ENCODE assay signal across 8 cellular contexts in genomic region chr11:81497202-81497804, GRCh38.
DNase-seq lines count a peak whose midpoint lies in the region; ATAC-seq and TF ChIP-seq lines count a peak whose summit lies in the region.

No MANE protein-coding gene starts in this region.

- H3K36me3 ChIP-seq in HEK293 (ENCODE audit: control insufficient read depth in 2 of 2, insufficient read depth in 1 of 2, low read length in 2 of 2) (no peaks in the 10 kb centered on the region), adipocyte (ENCODE audit: control insufficient read depth, insufficient read depth, low read length, severe bottlenecking) (no peaks in the 10 kb centered on the region)

- H3K4me1 Mint-ChIP-seq in activated T-helper 2 cell treated with anti-CD3 and anti-CD28 coated beads, Interferon-gamma antibody, Interleukin-2, Interleukin-4, amounts not matched to agents 10 μg/mL and 5 μg/mL and 100 μg/mL, durations not matched to agents 14 hours and 24 hours and 36 hours (ENCODE audit: low read depth) = no peaks in the 10 kb centered on the region

- no peaks in the 10 kb centered on the region for H3K9me3 Mint-ChIP-seq in activated T-helper 2 cell treated with anti-CD3 and anti-CD28 coated beads, Interferon-gamma antibody, Interleukin-2, Interleukin-4, amounts not matched to agents 10 μg/mL and 5 μg/mL and 100 μg/mL, durations not matched to agents 14 hours and 24 hours and 36 hours

- H3K4me3 ChIP-seq in AG04450 (ENCODE audit: low read depth, low read length) (no peak overlapping the region), HEK293 (ENCODE audit: low read depth, low read length) (no peak overlapping the region), adipocyte (ENCODE audit: low read length) (no peak overlapping the region)

- intact Hi-C loops in activated T-helper 2 cell treated with anti-CD3 and anti-CD28 coated beads, Interferon-gamma antibody, Interleukin-2, Interleukin-4, amounts not matched to agents 10 μg/mL and 5 μg/mL and 100 μg/mL, durations not matched to agents 14 hours and 24 hours and 36 hours (cut with micrococcal nuclease) = no loop called here

- POLR2A ChIA-PET in AG04450 (lab: Yijun Ruan, JAX) = no interaction called here
- POLR2A ChIA-PET in HEK293 (lab: Yijun Ruan, JAX) = no interaction called here

- TF ChIP-seq CTCF in AG04450 (IDR thresholded peaks at IDR 0.05; ENCODE audit: low read depth, low read length) (peak; percentile 65), HEK293 (tag by site-specific recombination; IDR thresholded peaks at IDR 0.05) (no peak)

- CTCF ChIA-PET in AG04450 (lab: Charles Lee) (interaction anchor here (0.6 to 1.5 kb wide), 9 partner anchors 8 to 1924 kb away, joined by 3 to 4 read pairs (median 4); no protein-coding TSS in a partner anchor), HEK293 (lab: Yijun Ruan, JAX) (interaction anchor here (0.7 to 2.4 kb wide), 6 partner anchors 9 to 262 kb away, joined by 3 to 8 read pairs (median 4); no protein-coding TSS in a partner anchor)

- no peak overlapping the region for H3K4me3 Mint-ChIP-seq in activated T-helper 2 cell treated with anti-CD3 and anti-CD28 coated beads, Interferon-gamma antibody, Interleukin-2, Interleukin-4, amounts not matched to agents 10 μg/mL and 5 μg/mL and 100 μg/mL, durations not matched to agents 14 hours and 24 hours and 36 hours (ENCODE audit: low read depth)

- no peaks in the 10 kb centered on the region for H3K36me3 Mint-ChIP-seq in activated T-helper 2 cell treated with anti-CD3 and anti-CD28 coated beads, Interferon-gamma antibody, Interleukin-2, Interleukin-4, amounts not matched to agents 10 μg/mL and 5 μg/mL and 100 μg/mL, durations not matched to agents 14 hours and 24 hours and 36 hours (ENCODE audit: low read depth)

- H3K27me3 Mint-ChIP-seq in activated T-helper 2 cell treated with anti-CD3 and anti-CD28 coated beads, Interferon-gamma antibody, Interleukin-2, Interleukin-4, amounts not matched to agents 10 μg/mL and 5 μg/mL and 100 μg/mL, durations not matched to agents 14 hours and 24 hours and 36 hours (ENCODE audit: low read depth) = no peaks in the 10 kb centered on the region

- H3K9me3 ChIP-seq in AG04450 (ENCODE audit: control insufficient read depth, insufficient read depth, low read length) = no peaks in the 10 kb centered on the region
- H3K9me3 ChIP-seq in HEK293 (ENCODE audit: control insufficient read depth, insufficient read depth, low read depth, low read length) = no peaks in the 10 kb centered on the region
- H3K9me3 ChIP-seq in adipocyte (ENCODE audit: control insufficient read depth, low read length) = no peaks in the 10 kb centered on the region

- no peak for ATAC-seq in HG02623 (IDR thresholded peaks at IDR 0.05; ENCODE audit: unreplicated experiment)

- peak; percentile 1 for DNase-seq in AG04450 (ENCODE audit: low read depth, low spot score)
- peak; percentile 29 for DNase-seq in GM03348 (ENCODE audit: low spot score)
- DNase-seq in NCI-H146 (lab: John Stamatoyannopoulos, UW) = peak; percentile 38
- peak; percentile 50 for DNase-seq in adipocyte (ENCODE audit: low read depth)
- DNase-seq in kidney tubule cell (ENCODE audit: low spot score) = peak; percentile 57
- no peak for DNase-seq in activated T-helper 2 cell treated with anti-CD3 and anti-CD28 coated beads, Interferon-gamma antibody, Interleukin-2, Interleukin-4, amounts not matched to agents 10 μg/mL and 5 μg/mL and 100 μg/mL, durations not matched to agents 14 hours and 24 hours and 36 hours (ENCODE audit: low spot score)

- H3K27ac ChIP-seq in AG04450 (ENCODE audit: low read depth, low read length) = no peak overlapping the region
- no peak overlapping the region for H3K27ac ChIP-seq in HEK293 (ENCODE audit: extremely low read depth, low read depth, low read length)

- no peaks in the 10 kb centered on the region for H3K27me3 ChIP-seq in AG04450 (ENCODE audit: control insufficient read depth, insufficient read depth, low read length)
- no peaks in the 10 kb centered on the region for H3K27me3 ChIP-seq in adipocyte (replicated peaks; ENCODE audit: control insufficient read depth, insufficient read depth, low read length)

- H3K4me1 ChIP-seq in HEK293 (ENCODE audit: control insufficient read depth, insufficient read depth, low read length) = no peaks in the 10 kb centered on the region
- H3K4me1 ChIP-seq in adipocyte (ENCODE audit: control insufficient read depth, insufficient read depth, low read length) = no peaks in the 10 kb centered on the region

- no peak overlapping the region for H3K27ac Mint-ChIP-seq in activated T-helper 2 cell treated with anti-CD3 and anti-CD28 coated beads, Interferon-gamma antibody, Interleukin-2, Interleukin-4, amounts not matched to agents 10 μg/mL and 5 μg/mL and 100 μg/mL, durations not matched to agents 14 hours and 24 hours and 36 hours

- no peak overlapping the region for H3K9ac ChIP-seq in adipocyte (ENCODE audit: low read length)

TF ChIP-seq in HEK293, 187 proteins besides CTCF, POLR2A, EP300 and RAD21:
- no peak for TF ChIP-seq ZBTB7A (tag by site-specific recombination; IDR thresholded peaks at IDR 0.05; ENCODE audit: low read depth)
- peak; percentile 22; the same call in 1 of the 2 replicates for TF ChIP-seq ZNF654 (tag by site-specific recombination; IDR thresholded peaks at IDR 0.05; ENCODE audit: low read depth)
- no peak for TF ChIP-seq SETDB1 (IDR thresholded peaks at IDR 0.05; ENCODE audit: insufficient read length, low read length)
